1 cellular context compared by ENCODE assay signal in genomic region chr22:36287881-36288515, GRCh38.
TF ChIP-seq lines count a peak whose summit lies in the region.

No MANE protein-coding gene starts in this region.

TF ChIP-seq in GM12878, 131 proteins besides CTCF, POLR2A, EP300 and RAD21 (continued from another document):
- TF ChIP-seq KDM1A (IDR thresholded peaks at IDR 0.05; ENCODE audit: borderline replicate concordance) (no peak), NFXL1 (IDR thresholded peaks at IDR 0.05; ENCODE audit: borderline replicate concordance) (no peak), MYC (IDR thresholded peaks at IDR 0.05; ENCODE audit: insufficient read depth, insufficient read length, insufficient replicate concordance, low read length, severe bottlenecking) (no peak), SMAD1 (IDR thresholded peaks at IDR 0.05; ENCODE audit: low read depth, partially characterized antibody) (no peak), TAF1 (IDR thresholded peaks at IDR 0.05; ENCODE audit: borderline replicate concordance, low read depth, low read length) (no peak), MAX (IDR thresholded peaks at IDR 0.05; ENCODE audit: low read depth, low read length) (no peak), ATF7 (IDR thresholded peaks at IDR 0.05; ENCODE audit: low read depth) (no peak), KLF5 (IDR thresholded peaks at IDR 0.05; ENCODE audit: partially characterized antibody) (no peak), USF2 (IDR thresholded peaks at IDR 0.05; ENCODE audit: borderline replicate concordance, low read depth, low read length) (no peak), PKNOX1 (IDR thresholded peaks at IDR 0.05) (no peak)
- TF ChIP-seq, protein P1, sequence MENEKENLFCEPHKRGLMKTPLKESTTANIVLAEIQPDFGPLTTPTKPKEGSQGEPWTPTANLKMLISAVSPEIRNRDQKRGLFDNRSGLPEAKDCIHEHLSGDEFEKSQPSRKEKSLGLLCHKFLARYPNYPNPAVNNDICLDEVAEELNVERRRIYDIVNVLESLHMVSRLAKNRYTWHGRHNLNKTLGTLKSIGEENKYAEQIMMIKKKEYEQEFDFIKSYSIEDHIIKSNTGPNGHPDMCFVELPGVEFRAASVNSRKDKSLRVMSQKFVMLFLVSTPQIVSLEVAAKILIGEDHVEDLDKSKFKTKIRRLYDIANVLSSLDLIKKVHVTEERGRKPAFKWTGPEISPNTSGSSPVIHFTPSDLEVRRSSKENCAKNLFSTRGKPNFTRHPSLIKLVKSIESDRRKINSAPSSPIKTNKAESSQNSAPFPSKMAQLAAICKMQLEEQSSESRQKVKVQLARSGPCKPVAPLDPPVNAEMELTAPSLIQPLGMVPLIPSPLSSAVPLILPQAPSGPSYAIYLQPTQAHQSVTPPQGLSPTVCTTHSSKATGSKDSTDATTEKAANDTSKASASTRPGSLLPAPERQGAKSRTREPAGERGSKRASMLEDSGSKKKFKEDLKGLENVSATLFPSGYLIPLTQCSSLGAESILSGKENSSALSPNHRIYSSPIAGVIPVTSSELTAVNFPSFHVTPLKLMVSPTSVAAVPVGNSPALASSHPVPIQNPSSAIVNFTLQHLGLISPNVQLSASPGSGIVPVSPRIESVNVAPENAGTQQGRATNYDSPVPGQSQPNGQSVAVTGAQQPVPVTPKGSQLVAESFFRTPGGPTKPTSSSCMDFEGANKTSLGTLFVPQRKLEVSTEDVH (IDR thresholded peaks at IDR 0.05; ENCODE audit: low read depth, partially characterized antibody): no peak
